In genomic region chr7:125876436-125876835, GRCh38 we compare ENCODE assay signal across 36 cellular contexts.
"Had no signal": no experiment of that assay in that cellular context is flagged by ENCODE, and none has a peak within 500 bp of the region (broad histone marks: within the 10 kb centered on the region; RNA-seq: fewer than 3 reads in every experiment).

No MANE protein-coding gene starts in this region.

- H3K27ac ChIP-seq: brain microvascular endothelial cell, Peyer's patch, WERI-Rb-1 had no signal

- H3K27me3 ChIP-seq: brain microvascular endothelial cell, Peyer's patch had no signal

- H3K4me3 Mint-ChIP-seq: activated CD8-positive, alpha-beta T cell treated with anti-CD3 and anti-CD28 coated beads for 36 hours; activated naive CD8-positive, alpha-beta T cell treated with anti-CD3 and anti-CD28 coated beads for 36 hours; activated T-cell treated with anti-CD3 and anti-CD28 coated beads, Interleukin-2, amount 50 U/mL, for 72 hours; activated T-helper 17 cell treated with anti-CD3 and anti-CD28 coated beads, Interleukin-2, amount 50 U/mL, for 72 hours had no signal

- H3K4me1 Mint-ChIP-seq: activated naive CD8-positive, alpha-beta T cell treated with anti-CD3 and anti-CD28 coated beads for 36 hours; activated T-helper 17 cell treated with anti-CD3 and anti-CD28 coated beads, Interleukin-2, amount 50 U/mL, for 72 hours had no signal

- DNase-seq: activated CD4-positive, alpha-beta T cell treated with anti-CD3 and anti-CD28 coated beads for 1 hour; activated CD4-positive, alpha-beta T cell treated with anti-CD3 and anti-CD28 coated beads for 48 hours; activated CD4-positive, alpha-beta T cell treated with anti-CD3 and anti-CD28 coated beads, Interleukin-2, amount 50 U/mL, for 4 hours; activated CD4-positive, CD25-positive, alpha-beta regulatory T cell; activated CD8-positive, alpha-beta T cell treated with anti-CD3 and anti-CD28 coated beads for 36 hours; activated effector memory CD4-positive, alpha-beta T cell treated with anti-CD3 and anti-CD28 coated beads, Interleukin-2, amount 50 U/mL, for 16 hours; activated naive CD4-positive, alpha-beta T cell; activated naive CD4-positive, alpha-beta T cell treated with anti-CD3 and anti-CD28 coated beads, Interleukin-2, amount 50 U/mL, for 16 hours; activated naive CD8-positive, alpha-beta T cell treated with anti-CD3 and anti-CD28 coated beads for 36 hours; activated T-cell treated with anti-CD3 and anti-CD28 coated beads, Interleukin-2, amount 50 U/mL, for 1 hour; activated T-cell treated with anti-CD3 and anti-CD28 coated beads, Interleukin-2, amount 50 U/mL, for 72 hours; amniotic stem cell; aorta; brain microvascular endothelial cell; Kasumi-1; KG1; NCI-H1092 treated with DMSO at 0.1 percent for 48 hours; NCI-H1417; NCI-H146; NCI-H187; NCI-H2029 treated with DMSO at 0.1 percent for 48 hours; NCI-H2107; NCI-H2171; NCI-H510A; NCI-H526; NCI-H748 treated with DMSO at 0.1 percent for 48 hours; NK-92 treated with Interleukin-12 subunit alpha and Interleukin-12 subunit beta, amount 100 ng/mL, for 24 hours; PC-3; Peyer's patch; Right ventricle myocardium superior; SW 1271; T-helper 1 cell; T-helper 2 cell; T-helper 9 cell; WERI-Rb-1 had no signal

- H3K4me1 ChIP-seq: Peyer's patch had no signal

- H3K36me3 ChIP-seq: brain microvascular endothelial cell, Peyer's patch, WERI-Rb-1 had no signal

- H3K27me3 Mint-ChIP-seq: activated CD8-positive, alpha-beta T cell treated with anti-CD3 and anti-CD28 coated beads for 36 hours; activated naive CD8-positive, alpha-beta T cell treated with anti-CD3 and anti-CD28 coated beads for 36 hours; activated T-helper 17 cell treated with anti-CD3 and anti-CD28 coated beads, Interleukin-2, amount 50 U/mL, for 72 hours had no signal

- H3K27ac Mint-ChIP-seq: activated CD8-positive, alpha-beta T cell treated with anti-CD3 and anti-CD28 coated beads for 36 hours; activated naive CD8-positive, alpha-beta T cell treated with anti-CD3 and anti-CD28 coated beads for 36 hours; activated T-cell treated with anti-CD3 and anti-CD28 coated beads, Interleukin-2, amount 50 U/mL, for 72 hours; activated T-helper 17 cell treated with anti-CD3 and anti-CD28 coated beads, Interleukin-2, amount 50 U/mL, for 72 hours had no signal

- H3K36me3 Mint-ChIP-seq: activated naive CD8-positive, alpha-beta T cell treated with anti-CD3 and anti-CD28 coated beads for 36 hours had no signal

- H3K4me3 ChIP-seq: Peyer's patch had no signal
